ENCODE assay signal across 1 cellular context in the genomic region with DNA sequence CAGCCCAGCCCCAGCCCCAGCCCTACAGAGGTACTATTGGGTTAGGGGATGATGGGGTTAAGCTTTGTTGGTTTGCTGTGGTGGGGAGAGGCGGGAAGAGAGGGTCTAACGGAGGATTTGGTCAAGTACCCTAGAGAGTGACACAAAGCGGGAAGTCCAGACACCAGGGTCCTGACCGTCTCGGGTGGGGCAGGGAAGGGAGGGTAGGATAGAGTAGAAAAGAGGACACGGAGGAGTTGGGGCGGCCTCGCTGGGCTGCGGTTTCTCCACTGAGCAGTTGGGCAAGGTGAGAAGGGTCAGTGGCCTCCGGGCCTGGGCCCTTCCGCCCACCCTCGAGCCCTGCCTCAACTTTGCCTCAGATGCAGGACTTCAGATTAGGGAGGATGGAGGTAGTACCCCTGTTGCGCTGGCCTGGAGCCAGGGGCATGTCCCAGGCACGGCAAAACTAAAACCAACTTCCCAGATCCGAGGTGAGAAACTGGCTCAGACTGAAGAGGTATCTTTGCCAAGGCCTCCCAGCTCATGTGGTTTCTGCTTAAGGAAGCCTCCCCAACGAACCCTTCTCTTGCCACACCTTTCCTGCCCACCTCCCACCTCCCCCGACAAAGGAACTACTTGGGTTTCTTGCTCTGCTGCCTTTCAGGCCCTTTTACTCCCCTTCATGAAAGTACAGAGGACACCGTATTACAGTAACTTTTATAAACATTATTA.
TF ChIP-seq lines count a peak whose summit lies in the region.

No MANE protein-coding gene starts in this region.

TF ChIP-seq in H1, 55 proteins besides CTCF, POLR2A, EP300 and RAD21:
- TF ChIP-seq HDAC2 (IDR thresholded peaks at IDR 0.05; ENCODE audit: borderline replicate concordance in 1 of 2, low read depth in 2 of 2, low read length in 2 of 2) (no peak), KDM4A (IDR thresholded peaks at IDR 0.05; ENCODE audit: low read depth, low read length, severe bottlenecking) (peak; percentile 42), JUND (IDR thresholded peaks at IDR 0.05; ENCODE audit: low read length) (no peak)
- TF ChIP-seq, protein P1, sequence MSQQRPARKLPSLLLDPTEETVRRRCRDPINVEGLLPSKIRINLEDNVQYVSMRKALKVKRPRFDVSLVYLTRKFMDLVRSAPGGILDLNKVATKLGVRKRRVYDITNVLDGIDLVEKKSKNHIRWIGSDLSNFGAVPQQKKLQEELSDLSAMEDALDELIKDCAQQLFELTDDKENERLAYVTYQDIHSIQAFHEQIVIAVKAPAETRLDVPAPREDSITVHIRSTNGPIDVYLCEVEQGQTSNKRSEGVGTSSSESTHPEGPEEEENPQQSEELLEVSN (IDR thresholded peaks at IDR 0.05): no peak
